Comparison of ENCODE assay signal across 18 cellular contexts in the genomic region with DNA sequence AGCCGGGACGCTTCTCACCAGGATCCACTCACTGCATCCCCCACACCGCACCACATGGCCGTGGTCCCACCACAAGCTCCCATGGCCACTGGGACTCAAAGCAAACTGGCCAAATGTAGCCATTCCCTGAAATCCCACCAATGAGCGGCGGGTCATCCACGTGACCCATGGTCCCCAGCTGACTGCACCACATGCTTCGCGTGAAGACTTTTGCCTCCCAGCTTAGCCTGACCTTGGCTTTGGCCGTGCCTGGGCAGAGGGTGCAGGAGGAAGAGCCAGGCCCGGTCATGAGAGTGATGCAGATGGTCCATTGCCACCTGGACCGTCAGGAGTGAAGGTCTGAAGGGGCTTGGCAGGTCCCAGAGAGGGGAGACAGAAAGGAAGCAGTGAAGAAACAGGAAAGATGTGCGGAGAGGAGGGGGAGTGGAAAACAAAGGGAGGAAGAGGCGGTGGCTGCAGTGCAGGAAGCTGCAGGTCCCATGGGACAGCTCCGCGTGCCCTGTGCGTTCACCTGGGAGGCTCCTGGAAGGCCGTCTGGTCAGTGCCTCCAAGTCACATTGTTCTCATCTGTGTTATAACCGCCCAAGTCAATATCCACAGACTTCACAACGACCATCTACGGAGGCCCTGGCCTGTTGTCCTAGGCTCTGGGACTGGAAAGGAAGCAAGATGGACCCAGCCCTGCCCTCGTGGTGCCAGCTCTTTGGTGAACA.
A peak's percentile ranks its signal among the peaks of the same experiment; 100 is the strongest.
DNase-seq lines count a peak whose midpoint lies in the region; ATAC-seq lines count a peak whose summit lies in the region.
"Had no signal": no experiment of that assay in that cellular context is flagged by ENCODE, and none has a peak within 500 bp of the region (broad histone marks: within the 10 kb centered on the region; RNA-seq: fewer than 3 reads in every experiment).

No MANE protein-coding gene starts in this region.

- no peak overlapping the region for H3K4ac ChIP-seq in neuronal stem cell (ENCODE audit: low read length)

- ATAC-seq in stimulated activated naive CD8-positive, alpha-beta T cell treated with anti-CD3 and anti-CD28 coated beads, Interleukin-15, amount 100 ng/mL, for 72 hours: no peak
- no peak for ATAC-seq in Right ventricle myocardium superior (ENCODE audit: poor library complexity)
- ATAC-seq: A549, GM23338, HCT116 had no signal

- H3K27me3 ChIP-seq in neuronal stem cell (ENCODE audit: control insufficient read depth in 3 of 3, insufficient read depth in 3 of 3, low read depth in 1 of 3, low read length in 3 of 3): no peaks in the 10 kb centered on the region

- H4K91ac ChIP-seq in neuronal stem cell (ENCODE audit: low read depth, low read length, poor library complexity): no peak overlapping the region

- H3K4me1 Mint-ChIP-seq in activated CD4-positive, alpha-beta T cell treated with anti-CD3 and anti-CD28 coated beads, Interleukin-2, amount 10 ng/mL, durations not matched to agents 7 days and 5 days: no peaks in the 10 kb centered on the region
- H3K4me1 Mint-ChIP-seq in stimulated activated naive CD8-positive, alpha-beta T cell treated with anti-CD3 and anti-CD28 coated beads, Interleukin-15, Interleukin-2, amounts not matched to agents 100 ng/mL and 50 ng/mL, for 24 hours (ENCODE audit: low read depth): peaks cover 6% of the 10 kb centered on the region
- peaks cover 6% of the 10 kb centered on the region for H3K4me1 Mint-ChIP-seq in stimulated activated naive CD8-positive, alpha-beta T cell treated with anti-CD3 and anti-CD28 coated beads, Interleukin-15, amount 100 ng/mL, for 72 hours
- H3K4me1 Mint-ChIP-seq: CD4-positive, CD25-positive, alpha-beta regulatory T cell; GM23338 had no signal

- H4K8ac ChIP-seq in neuronal stem cell (ENCODE audit: low read depth, low read length): no peak overlapping the region

- no peaks in the 10 kb centered on the region for H3K9me3 Mint-ChIP-seq in activated CD4-positive, alpha-beta T cell treated with anti-CD3 and anti-CD28 coated beads, Interleukin-2, amount 10 ng/mL, durations not matched to agents 7 days and 5 days
- H3K9me3 Mint-ChIP-seq in stimulated activated naive CD8-positive, alpha-beta T cell treated with anti-CD3 and anti-CD28 coated beads, Interleukin-15, Interleukin-2, amounts not matched to agents 100 ng/mL and 50 ng/mL, for 24 hours: peaks cover 6% of the 10 kb centered on the region
- peaks cover 0 to 8% of the 10 kb centered on the region in 2 donors for H3K9me3 Mint-ChIP-seq in stimulated activated naive CD8-positive, alpha-beta T cell treated with anti-CD3 and anti-CD28 coated beads, Interleukin-15, amount 100 ng/mL, for 72 hours

- H2AFZ ChIP-seq in neuronal stem cell (ENCODE audit: low read length): no peak overlapping the region
- H2AFZ ChIP-seq: GM23338 had no signal

- no peak overlapping the region for H3K4me2 ChIP-seq in neuronal stem cell (ENCODE audit: insufficient read depth, low read length, poor library complexity, severe bottlenecking)
- H3K4me2 ChIP-seq: A549, GM23338 had no signal

- H3K14ac ChIP-seq in neuronal stem cell (ENCODE audit: low read length): peak overlapping the region; percentile 57

- no peak overlapping the region for H3K4me3 ChIP-seq in neuronal stem cell (ENCODE audit: low read length in 2 of 2)
- H3K4me3 ChIP-seq: A549, GM23338 had no signal

- H3K4me3 Mint-ChIP-seq in activated CD4-positive, alpha-beta T cell treated with anti-CD3 and anti-CD28 coated beads, Interleukin-2, amount 10 ng/mL, durations not matched to agents 7 days and 5 days: no peak overlapping the region
- no peak overlapping the region for H3K4me3 Mint-ChIP-seq in stimulated activated naive CD8-positive, alpha-beta T cell treated with anti-CD3 and anti-CD28 coated beads, Interleukin-15, Interleukin-2, amounts not matched to agents 100 ng/mL and 50 ng/mL, for 24 hours
- no peak overlapping the region for H3K4me3 Mint-ChIP-seq in stimulated activated naive CD8-positive, alpha-beta T cell treated with anti-CD3 and anti-CD28 coated beads, Interleukin-15, amount 100 ng/mL, for 72 hours
- H3K4me3 Mint-ChIP-seq: CD4-positive, CD25-positive, alpha-beta regulatory T cell; GM23338; HFFc6 had no signal

- H2BK12ac ChIP-seq in neuronal stem cell (ENCODE audit: low read length): no peak overlapping the region

- H3K27ac ChIP-seq in neuronal stem cell (replicated peaks; ENCODE audit: low read length): no peak overlapping the region
- H3K27ac ChIP-seq: 22Rv1, A549 had no signal

- WGBS in neuronal stem cell (ENCODE audit: extremely low coverage in 2 of 2, insufficient read length in 2 of 2, insufficient replicate concordance in 1 of 2), 2 donors: no CpG with 5 or more reads among the region's 22 CpGs

- peak overlapping the region; percentile 5 for H3K9ac ChIP-seq in neuronal stem cell (ENCODE audit: low read depth, low read length, poor library complexity)

- POLR2A ChIA-PET in activated CD4-positive, alpha-beta T cell treated with anti-CD3 and anti-CD28 coated beads, Interleukin-2, amount 10 ng/mL, durations not matched to agents 7 days and 5 days (lab: Charles Lee): no interaction called here

- H3K4me1 ChIP-seq in neuronal stem cell (ENCODE audit: control insufficient read depth in 2 of 2, insufficient read depth in 1 of 2, low read depth in 1 of 2, low read length in 2 of 2): peaks cover 0 to 5% of the 10 kb centered on the region in 2 donors
- H3K4me1 ChIP-seq: A549, Caco-2 had no signal

- CTCF ChIA-PET in activated CD4-positive, alpha-beta T cell treated with anti-CD3 and anti-CD28 coated beads, Interleukin-2, amount 10 ng/mL, durations not matched to agents 7 days and 5 days (lab: Charles Lee): no interaction called here

- intact Hi-C loops in Right ventricle myocardium superior (cut with DNase I): no loop called here

- peaks cover 2% of the 10 kb centered on the region for H3K27me3 Mint-ChIP-seq in activated CD4-positive, alpha-beta T cell treated with anti-CD3 and anti-CD28 coated beads, Interleukin-2, amount 10 ng/mL, durations not matched to agents 7 days and 5 days
- H3K27me3 Mint-ChIP-seq in stimulated activated naive CD8-positive, alpha-beta T cell treated with anti-CD3 and anti-CD28 coated beads, Interleukin-15, Interleukin-2, amounts not matched to agents 100 ng/mL and 50 ng/mL, for 24 hours: peaks cover 6% of the 10 kb centered on the region
- H3K27me3 Mint-ChIP-seq in stimulated activated naive CD8-positive, alpha-beta T cell treated with anti-CD3 and anti-CD28 coated beads, Interleukin-15, amount 100 ng/mL, for 72 hours: peaks cover 31% of the 10 kb centered on the region
- H3K27me3 Mint-ChIP-seq: CD4-positive, CD25-positive, alpha-beta regulatory T cell had no signal

- H3K36me3 ChIP-seq in neuronal stem cell (replicated peaks in 1 of 2; ENCODE audit: control insufficient read depth in 2 of 2, insufficient read depth in 2 of 2, low read length in 2 of 2): no peaks in the 10 kb centered on the region

- H2AK5ac ChIP-seq in neuronal stem cell (ENCODE audit: low read depth, low read length): peak overlapping the region; percentile 73

- no peak for DNase-seq in activated CD4-positive, alpha-beta T cell treated with anti-CD3 and anti-CD28 coated beads, Interleukin-2, amount 10 ng/mL, durations not matched to agents 7 days and 5 days
- no peak for DNase-seq in activated CD4-positive, alpha-beta T cell treated with anti-CD3 and anti-CD28 coated beads, Interleukin-2, amount 50 U/mL, for 4 hours
- no peak for DNase-seq in stimulated activated naive CD8-positive, alpha-beta T cell treated with anti-CD3 and anti-CD28 coated beads, Interleukin-15, amount 100 ng/mL, for 72 hours
- DNase-seq in neuronal stem cell (ENCODE audit: low spot score): no peak
- DNase-seq in Right ventricle myocardium superior: no peak
- DNase-seq in NCI-H1694 (lab: John Stamatoyannopoulos, UW): no peak
- DNase-seq in SKM-1 (lab: John Stamatoyannopoulos, UW; ENCODE audit: unreplicated experiment): no peak
- DNase-seq: AML-193; Caco-2; CD4-positive, CD25-positive, alpha-beta regulatory T cell; GDM1; HFFc6 had no signal

- peak overlapping the region; percentile 41 for H3K27ac Mint-ChIP-seq in activated CD4-positive, alpha-beta T cell treated with anti-CD3 and anti-CD28 coated beads, Interleukin-2, amount 10 ng/mL, durations not matched to agents 7 days and 5 days
- H3K27ac Mint-ChIP-seq in stimulated activated naive CD8-positive, alpha-beta T cell treated with anti-CD3 and anti-CD28 coated beads, Interleukin-15, Interleukin-2, amounts not matched to agents 100 ng/mL and 50 ng/mL, for 24 hours: peak overlapping the region; percentile 67
- H3K27ac Mint-ChIP-seq in stimulated activated naive CD8-positive, alpha-beta T cell treated with anti-CD3 and anti-CD28 coated beads, Interleukin-15, amount 100 ng/mL, for 72 hours: no peak overlapping the region
- H3K27ac Mint-ChIP-seq: CD4-positive, CD25-positive, alpha-beta regulatory T cell; GM23338; HFFc6; IgD-negative memory B cell had no signal

- H3K23ac ChIP-seq in neuronal stem cell (ENCODE audit: low read depth, low read length, poor library complexity): peak overlapping the region; percentile 76

- H2BK15ac ChIP-seq in neuronal stem cell (ENCODE audit: low read length): no peak overlapping the region

- H3K18ac ChIP-seq in neuronal stem cell (ENCODE audit: low read length): peak overlapping the region; percentile 72

- no peak overlapping the region for H2BK120ac ChIP-seq in neuronal stem cell (ENCODE audit: low read depth, low read length)

- no peaks in the 10 kb centered on the region for H3K79me1 ChIP-seq in neuronal stem cell (ENCODE audit: low read depth, low read length)

- peaks cover 0 to 2% of the 10 kb centered on the region in 2 donors for H3K9me3 ChIP-seq in neuronal stem cell (replicated peaks in 1 of 2; ENCODE audit: control insufficient read depth in 2 of 2, insufficient read depth in 1 of 2, low read depth in 1 of 2, low read length in 2 of 2)
- H3K9me3 ChIP-seq: A549, Caco-2 had no signal

- no peaks in the 10 kb centered on the region for H3K36me3 Mint-ChIP-seq in activated CD4-positive, alpha-beta T cell treated with anti-CD3 and anti-CD28 coated beads, Interleukin-2, amount 10 ng/mL, durations not matched to agents 7 days and 5 days (ENCODE audit: low read depth)
- no peaks in the 10 kb centered on the region for H3K36me3 Mint-ChIP-seq in stimulated activated naive CD8-positive, alpha-beta T cell treated with anti-CD3 and anti-CD28 coated beads, Interleukin-15, Interleukin-2, amounts not matched to agents 100 ng/mL and 50 ng/mL, for 24 hours (ENCODE audit: low read depth)
- H3K36me3 Mint-ChIP-seq: CD4-positive, CD25-positive, alpha-beta regulatory T cell had no signal

- no peak overlapping the region for H2BK5ac ChIP-seq in neuronal stem cell (ENCODE audit: low read length)

Comparison
In these comparisons a context has a peak if more than half of its experiments do, and no peak if none do; other contexts are left out.
1. H3K27ac Mint-ChIP-seq: peak in activated CD4-positive, alpha-beta T cell treated with anti-CD3 and anti-CD28 coated beads, Interleukin-2, amount 10 ng/mL, durations not matched to agents 7 days and 5 days (single experiment) and stimulated activated naive CD8-positive, alpha-beta T cell treated with anti-CD3 and anti-CD28 coated beads, Interleukin-15, Interleukin-2, amounts not matched to agents 100 ng/mL and 50 ng/mL, for 24 hours (single experiment); none in stimulated activated naive CD8-positive, alpha-beta T cell treated with anti-CD3 and anti-CD28 coated beads, Interleukin-15, amount 100 ng/mL, for 72 hours (0 of 2).